In the genomic region with DNA sequence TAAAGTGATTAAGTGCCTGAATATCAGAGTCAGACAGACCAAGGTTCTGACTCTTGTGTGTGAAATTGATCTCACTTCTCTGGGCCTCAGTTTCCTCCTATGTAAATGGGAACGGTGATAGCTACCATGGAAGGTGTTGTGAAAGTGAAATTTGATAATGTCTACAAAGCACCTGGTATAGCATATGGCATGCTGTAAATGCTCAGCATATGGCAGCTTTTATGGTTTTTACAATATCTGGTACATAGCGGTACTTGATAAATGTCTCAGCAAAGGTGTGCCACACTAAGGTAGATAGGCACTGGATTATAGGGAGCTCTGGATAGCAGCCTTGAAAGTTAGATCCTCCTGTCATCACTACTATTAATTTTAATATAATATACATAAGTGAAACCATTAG, we compare ENCODE assay signal across 32 cellular contexts. TPM values are rescaled to one million over a fixed set of nuclear protein-coding genes. Genes with fewer than 3 reads are reported as not detected.
"Had no signal": no experiment of that assay in that cellular context is flagged by ENCODE, and none has a peak within 500 bp of the region (broad histone marks: within the 10 kb centered on the region; RNA-seq: fewer than 3 reads in every experiment).

No MANE protein-coding gene starts in this region.

- H3K4me1 Mint-ChIP-seq: activated B cell treated with CpG ODN at 0.5 μM for 24 hours; activated naive CD4-positive, alpha-beta T cell treated with anti-CD3 and anti-CD28 coated beads, Interleukin-2, amount 10 ng/mL, durations not matched to agents 7 days and 5 days; activated naive CD8-positive, alpha-beta T cell treated with anti-CD3 and anti-CD28 coated beads, Interleukin-2, amount 50 U/mL, for 24 hours had no signal

- DNase-seq: activated B cell treated with CpG ODN at 0.5 μM for 24 hours; activated CD4-positive, alpha-beta memory T cell treated with anti-CD3 and anti-CD28 coated beads for 36 hours; activated CD4-positive, alpha-beta T cell treated with anti-CD3 and anti-CD28 coated beads for 4 hours; activated CD4-positive, alpha-beta T cell treated with anti-CD3 and anti-CD28 coated beads, Interleukin-2, amount 50 U/mL, for 1 hour; activated CD4-positive, CD25-positive, alpha-beta regulatory T cell treated with anti-CD3 and anti-CD28 coated beads, Interleukin-2, amount 50 U/mL, for 72 hours; activated CD8-positive, alpha-beta memory T cell treated with anti-CD3 and anti-CD28 coated beads, Interleukin-2, amount 50 U/mL, for 48 hours; activated effector memory CD4-positive, alpha-beta T cell treated with Interleukin-2 at 50 U/mL for 16 hours; activated naive CD4-positive, alpha-beta T cell treated with anti-CD3 and anti-CD28 coated beads, Interleukin-2, amount 10 ng/mL, durations not matched to agents 7 days and 5 days; activated naive CD8-positive, alpha-beta T cell treated with anti-CD3 and anti-CD28 coated beads, Interleukin-2, amount 50 U/mL, for 24 hours; activated T-cell treated with anti-CD3 and anti-CD28 coated beads, Interleukin-2, amount 50 U/mL, for 48 hours; anterior cingulate cortex; cerebellar nuclear complex; MM.1S; NCI-H1092; NCI-H1436 treated with DMSO at 0.1 percent for 48 hours; NCI-H187 treated with DMSO at 0.1 percent for 48 hours; NCI-H2081; NCI-H226; NCI-H446 treated with DMSO at 0.1 percent for 48 hours; NCI-H748 treated with DMSO at 0.1 percent for 48 hours; OCI-M1; Right ventricle myocardium superior; SW 1271; T-helper 1 cell; T-helper 2 cell; T-helper 9 cell had no signal

- ATAC-seq: activated naive CD8-positive, alpha-beta T cell treated with anti-CD3 and anti-CD28 coated beads, Interleukin-2, amount 50 U/mL, for 24 hours had no signal

- H3K9me3 Mint-ChIP-seq: activated B cell treated with CpG ODN at 0.5 μM for 24 hours; activated CD4-positive, alpha-beta memory T cell treated with anti-CD3 and anti-CD28 coated beads for 36 hours; activated naive CD4-positive, alpha-beta T cell treated with anti-CD3 and anti-CD28 coated beads, Interleukin-2, amount 10 ng/mL, durations not matched to agents 7 days and 5 days; activated naive CD8-positive, alpha-beta T cell treated with anti-CD3 and anti-CD28 coated beads, Interleukin-2, amount 50 U/mL, for 24 hours; brain had no signal

- H3K4me3 Mint-ChIP-seq: activated B cell treated with CpG ODN at 0.5 μM for 24 hours; activated CD4-positive, alpha-beta memory T cell treated with anti-CD3 and anti-CD28 coated beads for 36 hours; activated naive CD4-positive, alpha-beta T cell treated with anti-CD3 and anti-CD28 coated beads, Interleukin-2, amount 10 ng/mL, durations not matched to agents 7 days and 5 days; activated naive CD8-positive, alpha-beta T cell; activated naive CD8-positive, alpha-beta T cell treated with anti-CD3 and anti-CD28 coated beads, Interleukin-2, amount 50 U/mL, for 24 hours; brain had no signal

- H3K36me3 Mint-ChIP-seq: activated CD4-positive, alpha-beta memory T cell treated with anti-CD3 and anti-CD28 coated beads for 36 hours; activated naive CD4-positive, alpha-beta T cell treated with anti-CD3 and anti-CD28 coated beads, Interleukin-2, amount 10 ng/mL, durations not matched to agents 7 days and 5 days; activated naive CD8-positive, alpha-beta T cell; brain had no signal

- H3K27ac ChIP-seq: KMS-11, VCaP had no signal

- H3K27ac Mint-ChIP-seq: activated B cell treated with CpG ODN at 0.5 μM for 24 hours; activated CD4-positive, alpha-beta memory T cell treated with anti-CD3 and anti-CD28 coated beads for 36 hours; activated naive CD4-positive, alpha-beta T cell treated with anti-CD3 and anti-CD28 coated beads, Interleukin-2, amount 10 ng/mL, durations not matched to agents 7 days and 5 days; activated naive CD8-positive, alpha-beta T cell; activated naive CD8-positive, alpha-beta T cell treated with anti-CD3 and anti-CD28 coated beads, Interleukin-2, amount 50 U/mL, for 24 hours; brain had no signal

RNA-seq across cellular contexts. Expression of gene POU2AF2, which starts 19.9 kb away (rescaled TPM):
- total RNA-seq: activated B cell treated with CpG ODN at 0.5 μM for 24 hours; activated CD4-positive, alpha-beta memory T cell treated with anti-CD3 and anti-CD28 coated beads for 36 hours; bronchial epithelial cell; LHCN-M2; Right ventricle myocardium superior had no signal

RNA-seq across cellular contexts. Expression of gene POU2AF3, which starts 32.9 kb away (rescaled TPM):
- total RNA-seq: activated CD4-positive, alpha-beta memory T cell treated with anti-CD3 and anti-CD28 coated beads for 36 hours; bronchial epithelial cell; LHCN-M2 had no signal
